In genomic region chr21:45496151-45496967, GRCh38 we compare ENCODE assay signal across 12 cellular contexts.
"Had no signal": no experiment of that assay in that cellular context is flagged by ENCODE, and none has a peak within 500 bp of the region (broad histone marks: within the 10 kb centered on the region; RNA-seq: fewer than 3 reads in every experiment).

No MANE protein-coding gene starts in this region.

- H3K9me3 ChIP-seq: stomach, thoracic aorta had no signal

- H3K4me1 Mint-ChIP-seq: activated CD4-positive, alpha-beta memory T cell treated with anti-CD3 and anti-CD28 coated beads, Interleukin-2, amount 10 ng/mL, durations not matched to agents 7 days and 5 days; mesothelial cell of epicardium; neural progenitor cell; WTC11 had no signal

- H3K27ac Mint-ChIP-seq: activated CD4-positive, alpha-beta memory T cell treated with anti-CD3 and anti-CD28 coated beads, Interleukin-2, amount 10 ng/mL, durations not matched to agents 7 days and 5 days; activated T-cell treated with anti-CD3 and anti-CD28 coated beads, Interleukin-2, amount 50 U/mL, for 24 hours; mesothelial cell of epicardium; neural progenitor cell; WTC11 had no signal

- H3K9me3 Mint-ChIP-seq: activated T-cell treated with anti-CD3 and anti-CD28 coated beads, Interleukin-2, amount 50 U/mL, for 24 hours; mesothelial cell of epicardium; neural progenitor cell had no signal

- FAIRE-seq: endometrium, TTC549 had no signal

- ATAC-seq: WTC11 had no signal

- H3K4me3 Mint-ChIP-seq: activated CD4-positive, alpha-beta memory T cell treated with anti-CD3 and anti-CD28 coated beads, Interleukin-2, amount 10 ng/mL, durations not matched to agents 7 days and 5 days; activated T-cell treated with anti-CD3 and anti-CD28 coated beads, Interleukin-2, amount 50 U/mL, for 24 hours; mesothelial cell of epicardium; neural progenitor cell; WTC11 had no signal

- H3K27ac ChIP-seq: neural progenitor cell, stomach, thoracic aorta had no signal

- H3K27me3 ChIP-seq: neural progenitor cell, stomach had no signal

- H3K9ac ChIP-seq: neural progenitor cell had no signal

- H3K4me3 ChIP-seq: neural progenitor cell, stomach, thoracic aorta had no signal

- H3K4me2 ChIP-seq: neural progenitor cell had no signal

- H3K36me3 ChIP-seq: neural progenitor cell had no signal

- H3K27me3 Mint-ChIP-seq: activated CD4-positive, alpha-beta memory T cell treated with anti-CD3 and anti-CD28 coated beads, Interleukin-2, amount 10 ng/mL, durations not matched to agents 7 days and 5 days; activated T-cell treated with anti-CD3 and anti-CD28 coated beads, Interleukin-2, amount 50 U/mL, for 24 hours had no signal

- DNase-seq: activated CD4-positive, alpha-beta memory T cell treated with anti-CD3 and anti-CD28 coated beads, Interleukin-2, amount 10 ng/mL, durations not matched to agents 7 days and 5 days; activated CD4-positive, alpha-beta T cell treated with anti-CD3 and anti-CD28 coated beads for 4 hours; activated naive CD4-positive, alpha-beta T cell treated with anti-CD3 and anti-CD28 coated beads, Interleukin-2, amount 50 U/mL, for 16 hours; activated T-cell treated with anti-CD3 and anti-CD28 coated beads, Interleukin-2, amount 50 U/mL, for 24 hours; hippocampal formation; stomach had no signal

- H3K4me1 ChIP-seq: neural progenitor cell, stomach had no signal

- H2AFZ ChIP-seq: neural progenitor cell had no signal
